Comparison of ENCODE assay signal across 9 cellular contexts in the genomic region with DNA sequence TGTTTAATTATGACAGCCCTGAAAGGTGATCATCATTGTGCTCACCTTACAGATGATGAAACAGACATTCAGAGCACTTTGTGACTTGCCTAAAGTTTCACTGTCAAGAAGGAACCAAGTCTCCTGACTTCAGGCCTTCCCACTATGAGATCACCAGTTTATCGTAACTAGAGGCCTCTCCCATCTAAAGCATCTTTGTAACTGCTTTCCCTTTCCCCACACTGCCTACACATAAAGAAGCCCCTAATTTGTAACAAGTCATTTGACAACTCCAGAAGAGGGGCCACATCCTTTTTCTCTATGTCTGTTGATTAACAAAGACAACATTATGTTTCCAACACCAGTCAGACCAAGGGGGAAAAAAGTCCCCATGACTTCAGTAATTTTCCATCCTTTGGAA. TPM values are rescaled to one million over a fixed set of nuclear protein-coding genes. Genes with fewer than 3 reads are reported as not detected.
A peak's percentile ranks its signal among the peaks of the same experiment; 100 is the strongest.
DNase-seq lines count a peak whose midpoint lies in the region; ATAC-seq and TF ChIP-seq lines count a peak whose summit lies in the region.
"Had no signal": no experiment of that assay in that cellular context is flagged by ENCODE, and none has a peak within 500 bp of the region (broad histone marks: within the 10 kb centered on the region; RNA-seq: fewer than 3 reads in every experiment).

No MANE protein-coding gene starts in this region.

- H3K9me3 Mint-ChIP-seq in GM23338: no peaks in the 10 kb centered on the region

- H3K79me2 ChIP-seq in GM23338 (replicated peaks; ENCODE audit: insufficient read depth): no peaks in the 10 kb centered on the region

- no peak for ATAC-seq in GM23338
- peak; percentile 22 for ATAC-seq in T-helper 17 cell
- peak; percentile 45 for ATAC-seq in mucosa of descending colon
- ATAC-seq in GM21619 (IDR thresholded peaks at IDR 0.05; ENCODE audit: unreplicated experiment): no peak

- H3K36me3 Mint-ChIP-seq in GM23338 (ENCODE audit: low read depth) (no peaks in the 10 kb centered on the region), T-helper 17 cell (ENCODE audit: low read depth) (peaks cover 15% of the 10 kb centered on the region)

- peak overlapping the region; percentile 69 for H3K4me3 ChIP-seq in GM08714 (ENCODE audit: low read length)
- no peak overlapping the region for H3K4me3 ChIP-seq in GM23338
- no peak overlapping the region for H3K4me3 ChIP-seq in mucosa of descending colon

- H3K27me3 ChIP-seq in GM23338 (ENCODE audit: insufficient read depth): no peaks in the 10 kb centered on the region

- no peaks in the 10 kb centered on the region for H3K9me3 ChIP-seq in T-helper 17 cell (ENCODE audit: control insufficient read depth, low read length, poor library complexity, severe bottlenecking)
- H3K9me3 ChIP-seq in mucosa of descending colon: no peaks in the 10 kb centered on the region

- H3K4me3 Mint-ChIP-seq in GM23338: no peak overlapping the region
- H3K4me3 Mint-ChIP-seq in T-helper 17 cell: peak overlapping the region; percentile 100

- H3K27ac Mint-ChIP-seq in GM23338 (no peak overlapping the region), T-helper 17 cell (peak overlapping the region; percentile 100)

- no peaks in the 10 kb centered on the region for H3F3A ChIP-seq in GM23338 (replicated peaks; ENCODE audit: low read depth)

- 0 out of 2 replicates have a peak overlapping the region, but pooled peaks have one; percentile 24 for H3K4me2 ChIP-seq in GM23338

- intact Hi-C loops in mucosa of descending colon (cut with DNase I, micrococcal nuclease): loop anchor here in 1 of 2 donors (10.0 kb wide), 1 partner anchor 70 kb away; no protein-coding TSS in a partner anchor

- H4K20me1 ChIP-seq in GM23338 (replicated peaks; ENCODE audit: insufficient read depth): no peaks in the 10 kb centered on the region

- no peaks in the 10 kb centered on the region for H3K9me2 ChIP-seq in GM23338 (ENCODE audit: insufficient read depth)

- H2AFZ ChIP-seq in GM23338: 0 out of 2 replicates have a peak overlapping the region, but pooled peaks have one; percentile 1

- H3K4me1 ChIP-seq in GM23338 (ENCODE audit: insufficient read depth) (peaks cover 10% of the 10 kb centered on the region; the same call in 1 of the 2 replicates), mucosa of descending colon (ENCODE audit: low read depth) (no peaks in the 10 kb centered on the region)

- TF ChIP-seq CTCF in GM23338 (conservative IDR thresholded peaks at IDR 0.05; ENCODE audit: low read depth in 2 of 2): no peak
- TF ChIP-seq CTCF in mucosa of descending colon (IDR thresholded peaks at IDR 0.05): no peak

- H3K27ac ChIP-seq in GM23338 (ENCODE audit: low read depth): no peak overlapping the region

- H3K27me3 Mint-ChIP-seq in GM23338 (ENCODE audit: insufficient read depth, low read depth, poor library complexity) (peaks cover 1% of the 10 kb centered on the region), T-helper 17 cell (no peaks in the 10 kb centered on the region)

- no peaks in the 10 kb centered on the region for H3K36me3 ChIP-seq in GM23338 (ENCODE audit: insufficient read depth)
- H3K36me3 ChIP-seq in mucosa of descending colon (ENCODE audit: low read depth): no peaks in the 10 kb centered on the region

- H3K4me1 Mint-ChIP-seq in GM23338: peaks cover 21% of the 10 kb centered on the region
- peaks cover 49% of the 10 kb centered on the region for H3K4me1 Mint-ChIP-seq in T-helper 17 cell

- no peak for DNase-seq in GM23338 (ENCODE audit: low spot score)
- no peak for DNase-seq in T-helper 17 cell
- DNase-seq in mucosa of descending colon: no peak
- no peak for DNase-seq in kidney glomerular epithelial cell (lab: John Stamatoyannopoulos, UW)
- DNase-seq in NCI-H226: no peak
- no peak for DNase-seq in GOT3 (lab: John Stamatoyannopoulos, UW)
- DNase-seq: NCI-H1436 had no signal

TF ChIP-seq in GM23338, 12 proteins besides CTCF, POLR2A, EP300 and RAD21 (continues in another document):
- TF ChIP-seq EZH2phosphoT487 (IDR thresholded peaks at IDR 0.05; ENCODE audit: unreplicated experiment): no peak
- TF ChIP-seq, protein P1, sequence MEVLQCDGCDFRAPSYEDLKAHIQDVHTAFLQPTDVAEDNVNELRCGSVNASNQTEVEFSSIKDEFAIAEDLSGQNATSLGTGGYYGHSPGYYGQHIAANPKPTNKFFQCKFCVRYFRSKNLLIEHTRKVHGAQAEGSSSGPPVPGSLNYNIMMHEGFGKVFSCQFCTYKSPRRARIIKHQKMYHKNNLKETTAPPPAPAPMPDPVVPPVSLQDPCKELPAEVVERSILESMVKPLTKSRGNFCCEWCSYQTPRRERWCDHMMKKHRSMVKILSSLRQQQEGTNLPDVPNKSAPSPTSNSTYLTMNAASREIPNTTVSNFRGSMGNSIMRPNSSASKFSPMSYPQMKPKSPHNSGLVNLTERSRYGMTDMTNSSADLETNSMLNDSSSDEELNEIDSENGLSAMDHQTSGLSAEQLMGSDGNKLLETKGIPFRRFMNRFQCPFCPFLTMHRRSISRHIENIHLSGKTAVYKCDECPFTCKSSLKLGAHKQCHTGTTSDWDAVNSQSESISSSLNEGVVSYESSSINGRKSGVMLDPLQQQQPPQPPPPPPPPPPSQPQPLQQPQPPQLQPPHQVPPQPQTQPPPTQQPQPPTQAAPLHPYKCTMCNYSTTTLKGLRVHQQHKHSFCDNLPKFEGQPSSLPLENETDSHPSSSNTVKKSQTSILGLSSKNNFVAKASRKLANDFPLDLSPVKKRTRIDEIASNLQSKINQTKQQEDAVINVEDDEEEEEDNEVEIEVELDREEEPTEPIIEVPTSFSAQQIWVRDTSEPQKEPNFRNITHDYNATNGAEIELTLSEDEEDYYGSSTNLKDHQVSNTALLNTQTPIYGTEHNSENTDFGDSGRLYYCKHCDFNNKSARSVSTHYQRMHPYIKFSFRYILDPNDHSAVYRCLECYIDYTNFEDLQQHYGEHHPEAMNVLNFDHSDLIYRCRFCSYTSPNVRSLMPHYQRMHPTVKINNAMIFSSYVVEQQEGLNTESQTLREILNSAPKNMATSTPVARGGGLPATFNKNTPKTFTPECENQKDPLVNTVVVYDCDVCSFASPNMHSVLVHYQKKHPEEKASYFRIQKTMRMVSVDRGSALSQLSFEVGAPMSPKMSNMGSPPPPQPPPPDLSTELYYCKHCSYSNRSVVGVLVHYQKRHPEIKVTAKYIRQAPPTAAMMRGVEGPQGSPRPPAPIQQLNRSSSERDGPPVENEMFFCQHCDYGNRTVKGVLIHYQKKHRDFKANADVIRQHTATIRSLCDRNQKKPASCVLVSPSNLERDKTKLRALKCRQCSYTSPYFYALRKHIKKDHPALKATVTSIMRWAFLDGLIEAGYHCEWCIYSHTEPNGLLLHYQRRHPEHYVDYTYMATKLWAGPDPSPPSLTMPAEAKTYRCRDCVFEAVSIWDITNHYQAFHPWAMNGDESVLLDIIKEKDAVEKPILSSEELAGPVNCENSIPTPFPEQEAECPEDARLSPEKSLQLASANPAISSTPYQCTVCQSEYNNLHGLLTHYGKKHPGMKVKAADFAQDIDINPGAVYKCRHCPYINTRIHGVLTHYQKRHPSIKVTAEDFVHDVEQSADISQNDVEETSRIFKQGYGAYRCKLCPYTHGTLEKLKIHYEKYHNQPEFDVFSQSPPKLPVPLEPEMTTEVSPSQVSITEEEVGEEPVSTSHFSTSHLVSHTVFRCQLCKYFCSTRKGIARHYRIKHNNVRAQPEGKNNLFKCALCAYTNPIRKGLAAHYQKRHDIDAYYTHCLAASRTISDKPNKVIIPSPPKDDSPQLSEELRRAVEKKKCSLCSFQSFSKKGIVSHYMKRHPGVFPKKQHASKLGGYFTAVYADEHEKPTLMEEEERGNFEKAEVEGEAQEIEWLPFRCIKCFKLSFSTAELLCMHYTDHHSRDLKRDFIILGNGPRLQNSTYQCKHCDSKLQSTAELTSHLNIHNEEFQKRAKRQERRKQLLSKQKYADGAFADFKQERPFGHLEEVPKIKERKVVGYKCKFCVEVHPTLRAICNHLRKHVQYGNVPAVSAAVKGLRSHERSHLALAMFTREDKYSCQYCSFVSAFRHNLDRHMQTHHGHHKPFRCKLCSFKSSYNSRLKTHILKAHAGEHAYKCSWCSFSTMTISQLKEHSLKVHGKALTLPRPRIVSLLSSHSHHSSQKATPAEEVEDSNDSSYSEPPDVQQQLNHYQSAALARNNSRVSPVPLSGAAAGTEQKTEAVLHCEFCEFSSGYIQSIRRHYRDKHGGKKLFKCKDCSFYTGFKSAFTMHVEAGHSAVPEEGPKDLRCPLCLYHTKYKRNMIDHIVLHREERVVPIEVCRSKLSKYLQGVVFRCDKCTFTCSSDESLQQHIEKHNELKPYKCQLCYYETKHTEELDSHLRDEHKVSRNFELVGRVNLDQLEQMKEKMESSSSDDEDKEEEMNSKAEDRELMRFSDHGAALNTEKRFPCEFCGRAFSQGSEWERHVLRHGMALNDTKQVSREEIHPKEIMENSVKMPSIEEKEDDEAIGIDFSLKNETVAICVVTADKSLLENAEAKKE (CRISPR knock-in tag; IDR thresholded peaks at IDR 0.05): no peak
- TF ChIP-seq, protein P2, sequence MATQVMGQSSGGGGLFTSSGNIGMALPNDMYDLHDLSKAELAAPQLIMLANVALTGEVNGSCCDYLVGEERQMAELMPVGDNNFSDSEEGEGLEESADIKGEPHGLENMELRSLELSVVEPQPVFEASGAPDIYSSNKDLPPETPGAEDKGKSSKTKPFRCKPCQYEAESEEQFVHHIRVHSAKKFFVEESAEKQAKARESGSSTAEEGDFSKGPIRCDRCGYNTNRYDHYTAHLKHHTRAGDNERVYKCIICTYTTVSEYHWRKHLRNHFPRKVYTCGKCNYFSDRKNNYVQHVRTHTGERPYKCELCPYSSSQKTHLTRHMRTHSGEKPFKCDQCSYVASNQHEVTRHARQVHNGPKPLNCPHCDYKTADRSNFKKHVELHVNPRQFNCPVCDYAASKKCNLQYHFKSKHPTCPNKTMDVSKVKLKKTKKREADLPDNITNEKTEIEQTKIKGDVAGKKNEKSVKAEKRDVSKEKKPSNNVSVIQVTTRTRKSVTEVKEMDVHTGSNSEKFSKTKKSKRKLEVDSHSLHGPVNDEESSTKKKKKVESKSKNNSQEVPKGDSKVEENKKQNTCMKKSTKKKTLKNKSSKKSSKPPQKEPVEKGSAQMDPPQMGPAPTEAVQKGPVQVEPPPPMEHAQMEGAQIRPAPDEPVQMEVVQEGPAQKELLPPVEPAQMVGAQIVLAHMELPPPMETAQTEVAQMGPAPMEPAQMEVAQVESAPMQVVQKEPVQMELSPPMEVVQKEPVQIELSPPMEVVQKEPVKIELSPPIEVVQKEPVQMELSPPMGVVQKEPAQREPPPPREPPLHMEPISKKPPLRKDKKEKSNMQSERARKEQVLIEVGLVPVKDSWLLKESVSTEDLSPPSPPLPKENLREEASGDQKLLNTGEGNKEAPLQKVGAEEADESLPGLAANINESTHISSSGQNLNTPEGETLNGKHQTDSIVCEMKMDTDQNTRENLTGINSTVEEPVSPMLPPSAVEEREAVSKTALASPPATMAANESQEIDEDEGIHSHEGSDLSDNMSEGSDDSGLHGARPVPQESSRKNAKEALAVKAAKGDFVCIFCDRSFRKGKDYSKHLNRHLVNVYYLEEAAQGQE (IDR thresholded peaks at IDR 0.05; ENCODE audit: unreplicated experiment): no peak
- no peak for TF ChIP-seq POLR2AphosphoS5 (IDR thresholded peaks at IDR 0.05; ENCODE audit: low read depth)

RNA-seq across cellular contexts. Expression of gene KLHL6, which starts 1.1 kb away (rescaled TPM):
- 0.12 TPM in 1 of 2 replicates, not detected in the other for total RNA-seq in GM23338 (2014; rRNA removed; shearing (Covaris generic))
- 0.05 TPM in 1 of 2 replicates, not detected in the other for polyA plus RNA-seq in GM23338 (2016; fragmentation: Nextera tagmentation; extraction: Ambion mirVana)
- 10 to 100 TPM; 29.3 to 35.7 TPM for total RNA-seq in T-helper 17 cell
- 1 to 10 TPM; 1.9 to 3.0 (median 1.9) TPM for total RNA-seq in mucosa of descending colon

Comparison
In these comparisons a context has a peak if more than half of its experiments do, and no peak if none do; other contexts are left out.
1. ATAC-seq: peak in T-helper 17 cell (single experiment) and mucosa of descending colon (single experiment); none in GM23338 (single experiment) and GM21619 (single experiment).
2. RNA of gene KLHL6, which starts 1.1 kb away (total RNA-seq): 29.3 to 35.7 TPM in T-helper 17 cell; 1.9 to 3.0 TPM in mucosa of descending colon and 0.12 TPM in GM23338; every median in the first group is over 4 times any median in the second.